ENCODE assay signal across 23 cellular contexts in genomic region chr13:56015919-56016318, GRCh38.
"Had no signal": no experiment of that assay in that cellular context is flagged by ENCODE, and none has a peak within 500 bp of the region (broad histone marks: within the 10 kb centered on the region; RNA-seq: fewer than 3 reads in every experiment).

No MANE protein-coding gene starts in this region.

- DNase-seq: dorsolateral prefrontal cortex; effector CD4-positive, alpha-beta T cell; heart left ventricle; kidney; mucosa of descending colon; naive B cell; pancreas; right lobe of liver; small intestine; stimulated activated CD4-positive, alpha-beta T cell treated with anti-CD3 and anti-CD28 coated beads, Interleukin-15, amount 100 ng/mL, for 24 hours; stimulated activated CD4-positive, alpha-beta T cell treated with anti-CD3 and anti-CD28 coated beads, Interleukin-2, amount 100 ng/mL, for 48 hours; stimulated activated naive CD4-positive, alpha-beta T cell; stimulated activated naive CD8-positive, alpha-beta T cell treated with anti-CD3 and anti-CD28 coated beads, Interleukin-15, amount 100 ng/mL, for 72 hours; transverse colon; upper lobe of right lung; uterus had no signal

- H3K9me3 ChIP-seq: pancreas, right lobe of liver, upper lobe of right lung, uterus had no signal

- H3K4me2 ChIP-seq: hepatocyte had no signal

- H2AFZ ChIP-seq: hepatocyte had no signal

- H3K4me3 ChIP-seq: dorsolateral prefrontal cortex, heart left ventricle, hepatocyte, lung, mucosa of descending colon, pancreas, right lobe of liver, suprapubic skin, transverse colon, upper lobe of right lung, uterus had no signal

- H3K36me3 ChIP-seq: heart left ventricle, pancreas, right lobe of liver, suprapubic skin, transverse colon, upper lobe of right lung, uterus had no signal

- H3K27ac ChIP-seq: dorsolateral prefrontal cortex, heart left ventricle, hepatocyte, pancreas, right lobe of liver, suprapubic skin, transverse colon, upper lobe of right lung, uterus had no signal

- H3K27me3 ChIP-seq: dorsolateral prefrontal cortex, heart left ventricle, hepatocyte, pancreas, right lobe of liver, suprapubic skin, transverse colon, upper lobe of right lung, uterus had no signal

- H3K79me2 ChIP-seq: hepatocyte had no signal

- H3K4me1 ChIP-seq: heart left ventricle, pancreas, right lobe of liver, suprapubic skin, transverse colon, upper lobe of right lung, uterus had no signal

- FAIRE-seq: colon, frontal cortex, kidney, pancreas, small intestine had no signal

- ATAC-seq: heart left ventricle; left lobe of liver; mucosa of descending colon; natural killer cell treated with Interleukin-12 subunit alpha and Interleukin-12 subunit beta and Interleukin-15 and Interleukin-18, amount 100 ng/mL, for 72 hours; pancreas; right lobe of liver; stimulated activated naive CD8-positive, alpha-beta T cell treated with anti-CD3 and anti-CD28 coated beads, Interleukin-15, amount 100 ng/mL, for 72 hours; upper lobe of right lung had no signal
